In genomic region chr7:44846816-44847508, GRCh38 we compare ENCODE assay signal across 1 cellular context.
A peak's percentile ranks its signal among the peaks of the same experiment; 100 is the strongest.
TF ChIP-seq lines count a peak whose summit lies in the region.

No MANE protein-coding gene starts in this region.

TF ChIP-seq in K562, 482 proteins besides CTCF, POLR2A, EP300 and RAD21 (continues in another document):
- no peak for TF ChIP-seq MCM2 (IDR thresholded peaks at IDR 0.05; ENCODE audit: low read depth)
- no peak for TF ChIP-seq BRF1 (IDR thresholded peaks at IDR 0.05; ENCODE audit: borderline replicate concordance, extremely low read depth, insufficient read length)
- TF ChIP-seq, protein P1, sequence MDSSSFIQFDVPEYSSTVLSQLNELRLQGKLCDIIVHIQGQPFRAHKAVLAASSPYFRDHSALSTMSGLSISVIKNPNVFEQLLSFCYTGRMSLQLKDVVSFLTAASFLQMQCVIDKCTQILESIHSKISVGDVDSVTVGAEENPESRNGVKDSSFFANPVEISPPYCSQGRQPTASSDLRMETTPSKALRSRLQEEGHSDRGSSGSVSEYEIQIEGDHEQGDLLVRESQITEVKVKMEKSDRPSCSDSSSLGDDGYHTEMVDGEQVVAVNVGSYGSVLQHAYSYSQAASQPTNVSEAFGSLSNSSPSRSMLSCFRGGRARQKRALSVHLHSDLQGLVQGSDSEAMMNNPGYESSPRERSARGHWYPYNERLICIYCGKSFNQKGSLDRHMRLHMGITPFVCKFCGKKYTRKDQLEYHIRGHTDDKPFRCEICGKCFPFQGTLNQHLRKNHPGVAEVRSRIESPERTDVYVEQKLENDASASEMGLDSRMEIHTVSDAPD (CRISPR knock-in tag; IDR thresholded peaks at IDR 0.05): no peak
- TF ChIP-seq MTF1 (CRISPR knock-in tag; IDR thresholded peaks at IDR 0.05; ENCODE audit: borderline replicate concordance): no peak
- TF ChIP-seq NFRKB (IDR thresholded peaks at IDR 0.05; ENCODE audit: low read depth): no peak
- TF ChIP-seq NR1H2 (CRISPR knock-in tag; IDR thresholded peaks at IDR 0.05): no peak
- TF ChIP-seq HMG20A (CRISPR knock-in tag; conservative IDR thresholded peaks at IDR 0.05): no peak
- TF ChIP-seq GTF2E2 (tag; IDR thresholded peaks at IDR 0.05): no peak
- no peak for TF ChIP-seq HOXB6 (CRISPR knock-in tag; IDR thresholded peaks at IDR 0.05; ENCODE audit: borderline replicate concordance)
- TF ChIP-seq, protein P2, sequence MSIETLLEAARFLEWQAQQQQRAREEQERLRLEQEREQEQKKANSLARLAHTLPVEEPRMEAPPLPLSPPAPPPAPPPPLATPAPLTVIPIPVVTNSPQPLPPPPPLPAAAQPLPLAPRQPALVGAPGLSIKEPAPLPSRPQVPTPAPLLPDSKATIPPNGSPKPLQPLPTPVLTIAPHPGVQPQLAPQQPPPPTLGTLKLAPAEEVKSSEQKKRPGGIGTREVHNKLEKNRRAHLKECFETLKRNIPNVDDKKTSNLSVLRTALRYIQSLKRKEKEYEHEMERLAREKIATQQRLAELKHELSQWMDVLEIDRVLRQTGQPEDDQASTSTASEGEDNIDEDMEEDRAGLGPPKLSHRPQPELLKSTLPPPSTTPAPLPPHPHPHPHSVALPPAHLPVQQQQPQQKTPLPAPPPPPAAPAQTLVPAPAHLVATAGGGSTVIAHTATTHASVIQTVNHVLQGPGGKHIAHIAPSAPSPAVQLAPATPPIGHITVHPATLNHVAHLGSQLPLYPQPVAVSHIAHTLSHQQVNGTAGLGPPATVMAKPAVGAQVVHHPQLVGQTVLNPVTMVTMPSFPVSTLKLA (conservative IDR thresholded peaks at IDR 0.05): peak; percentile 9 to 42; a peak in 2 of 4 replicates
- no peak for TF ChIP-seq RBM17 (IDR thresholded peaks at IDR 0.05; ENCODE audit: borderline replicate concordance, low read depth, low read length)
- TF ChIP-seq, protein P3, sequence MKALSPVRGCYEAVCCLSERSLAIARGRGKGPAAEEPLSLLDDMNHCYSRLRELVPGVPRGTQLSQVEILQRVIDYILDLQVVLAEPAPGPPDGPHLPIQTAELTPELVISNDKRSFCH (CRISPR knock-in tag; IDR thresholded peaks at IDR 0.05): no peak
- TF ChIP-seq, protein P3 (tag; IDR thresholded peaks at IDR 0.05): peak; percentile 28; the same call in 1 of the 2 replicates
- TF ChIP-seq CEBPG (CRISPR knock-in tag; IDR thresholded peaks at IDR 0.05): no peak
- TF ChIP-seq CEBPG (tag; conservative IDR thresholded peaks at IDR 0.05 in 1 of 2, IDR thresholded peaks at IDR 0.05 in 1 of 2): no peak
- TF ChIP-seq SMARCA5 (IDR thresholded peaks at IDR 0.05): no peak
- TF ChIP-seq, protein P4, sequence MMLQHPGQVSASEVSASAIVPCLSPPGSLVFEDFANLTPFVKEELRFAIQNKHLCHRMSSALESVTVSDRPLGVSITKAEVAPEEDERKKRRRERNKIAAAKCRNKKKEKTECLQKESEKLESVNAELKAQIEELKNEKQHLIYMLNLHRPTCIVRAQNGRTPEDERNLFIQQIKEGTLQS (IDR thresholded peaks at IDR 0.05): no peak
- TF ChIP-seq, protein P4 (CRISPR knock-in tag; conservative IDR thresholded peaks at IDR 0.05): no peak; the same call in 1 of the 2 replicates
- TF ChIP-seq CBFA2T2 (conservative IDR thresholded peaks at IDR 0.05): no peak
- TF ChIP-seq U2AF2 (optimal IDR thresholded peaks at IDR 0.05; ENCODE audit: low read depth, low read length): no peak
- TF ChIP-seq PRMT5 (CRISPR knock-in tag; IDR thresholded peaks at IDR 0.05): no peak
- no peak; the same call in 1 of the 2 replicates for TF ChIP-seq EP400 (IDR thresholded peaks at IDR 0.05)
- TF ChIP-seq, protein P5, sequence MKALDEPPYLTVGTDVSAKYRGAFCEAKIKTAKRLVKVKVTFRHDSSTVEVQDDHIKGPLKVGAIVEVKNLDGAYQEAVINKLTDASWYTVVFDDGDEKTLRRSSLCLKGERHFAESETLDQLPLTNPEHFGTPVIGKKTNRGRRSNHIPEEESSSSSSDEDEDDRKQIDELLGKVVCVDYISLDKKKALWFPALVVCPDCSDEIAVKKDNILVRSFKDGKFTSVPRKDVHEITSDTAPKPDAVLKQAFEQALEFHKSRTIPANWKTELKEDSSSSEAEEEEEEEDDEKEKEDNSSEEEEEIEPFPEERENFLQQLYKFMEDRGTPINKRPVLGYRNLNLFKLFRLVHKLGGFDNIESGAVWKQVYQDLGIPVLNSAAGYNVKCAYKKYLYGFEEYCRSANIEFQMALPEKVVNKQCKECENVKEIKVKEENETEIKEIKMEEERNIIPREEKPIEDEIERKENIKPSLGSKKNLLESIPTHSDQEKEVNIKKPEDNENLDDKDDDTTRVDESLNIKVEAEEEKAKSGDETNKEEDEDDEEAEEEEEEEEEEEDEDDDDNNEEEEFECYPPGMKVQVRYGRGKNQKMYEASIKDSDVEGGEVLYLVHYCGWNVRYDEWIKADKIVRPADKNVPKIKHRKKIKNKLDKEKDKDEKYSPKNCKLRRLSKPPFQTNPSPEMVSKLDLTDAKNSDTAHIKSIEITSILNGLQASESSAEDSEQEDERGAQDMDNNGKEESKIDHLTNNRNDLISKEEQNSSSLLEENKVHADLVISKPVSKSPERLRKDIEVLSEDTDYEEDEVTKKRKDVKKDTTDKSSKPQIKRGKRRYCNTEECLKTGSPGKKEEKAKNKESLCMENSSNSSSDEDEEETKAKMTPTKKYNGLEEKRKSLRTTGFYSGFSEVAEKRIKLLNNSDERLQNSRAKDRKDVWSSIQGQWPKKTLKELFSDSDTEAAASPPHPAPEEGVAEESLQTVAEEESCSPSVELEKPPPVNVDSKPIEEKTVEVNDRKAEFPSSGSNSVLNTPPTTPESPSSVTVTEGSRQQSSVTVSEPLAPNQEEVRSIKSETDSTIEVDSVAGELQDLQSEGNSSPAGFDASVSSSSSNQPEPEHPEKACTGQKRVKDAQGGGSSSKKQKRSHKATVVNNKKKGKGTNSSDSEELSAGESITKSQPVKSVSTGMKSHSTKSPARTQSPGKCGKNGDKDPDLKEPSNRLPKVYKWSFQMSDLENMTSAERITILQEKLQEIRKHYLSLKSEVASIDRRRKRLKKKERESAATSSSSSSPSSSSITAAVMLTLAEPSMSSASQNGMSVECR (CRISPR knock-in tag; IDR thresholded peaks at IDR 0.05): no peak
- TF ChIP-seq POLR3G (IDR thresholded peaks at IDR 0.05; ENCODE audit: extremely low read depth, insufficient read length, insufficient replicate concordance): no peak
- TF ChIP-seq ZZZ3 (IDR thresholded peaks at IDR 0.05): no peak
- TF ChIP-seq ERF (CRISPR knock-in tag; IDR thresholded peaks at IDR 0.05): no peak
- TF ChIP-seq ZNF174 (CRISPR knock-in tag; IDR thresholded peaks at IDR 0.05): no peak
- TF ChIP-seq, protein P6, sequence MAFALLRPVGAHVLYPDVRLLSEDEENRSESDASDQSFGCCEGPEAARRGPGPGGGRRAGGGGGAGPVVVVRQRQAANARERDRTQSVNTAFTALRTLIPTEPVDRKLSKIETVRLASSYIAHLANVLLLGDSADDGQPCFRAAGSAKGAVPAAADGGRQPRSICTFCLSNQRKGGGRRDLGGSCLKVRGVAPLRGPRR (CRISPR knock-in tag; IDR thresholded peaks at IDR 0.05): no peak
- TF ChIP-seq ADNP (tag; IDR thresholded peaks at IDR 0.05): no peak
- TF ChIP-seq E2F3 (CRISPR knock-in tag; IDR thresholded peaks at IDR 0.05): no peak
- no peak for TF ChIP-seq ZNF146 (CRISPR knock-in tag; IDR thresholded peaks at IDR 0.05; ENCODE audit: unreplicated experiment)
- TF ChIP-seq ESRRB (CRISPR knock-in tag; IDR thresholded peaks at IDR 0.05; ENCODE audit: borderline replicate concordance): no peak
- TF ChIP-seq, protein P7, sequence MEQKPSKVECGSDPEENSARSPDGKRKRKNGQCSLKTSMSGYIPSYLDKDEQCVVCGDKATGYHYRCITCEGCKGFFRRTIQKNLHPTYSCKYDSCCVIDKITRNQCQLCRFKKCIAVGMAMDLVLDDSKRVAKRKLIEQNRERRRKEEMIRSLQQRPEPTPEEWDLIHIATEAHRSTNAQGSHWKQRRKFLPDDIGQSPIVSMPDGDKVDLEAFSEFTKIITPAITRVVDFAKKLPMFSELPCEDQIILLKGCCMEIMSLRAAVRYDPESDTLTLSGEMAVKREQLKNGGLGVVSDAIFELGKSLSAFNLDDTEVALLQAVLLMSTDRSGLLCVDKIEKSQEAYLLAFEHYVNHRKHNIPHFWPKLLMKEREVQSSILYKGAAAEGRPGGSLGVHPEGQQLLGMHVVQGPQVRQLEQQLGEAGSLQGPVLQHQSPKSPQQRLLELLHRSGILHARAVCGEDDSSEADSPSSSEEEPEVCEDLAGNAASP (IDR thresholded peaks at IDR 0.05): no peak
- TF ChIP-seq ZNF232 (CRISPR knock-in tag; IDR thresholded peaks at IDR 0.05): no peak
- TF ChIP-seq DPF2 (IDR thresholded peaks at IDR 0.05): no peak
- TF ChIP-seq SIN3A (IDR thresholded peaks at IDR 0.05; ENCODE audit: borderline replicate concordance in 2 of 2, control insufficient read depth in 1 of 2, low read depth in 2 of 2, low read length in 2 of 2): no peak; a peak in 2 of 4 replicates
- no peak for TF ChIP-seq SMC3 (conservative IDR thresholded peaks at IDR 0.05; ENCODE audit: insufficient read depth, low read depth, low read length)
- no peak for TF ChIP-seq ZNF780A (CRISPR knock-in tag; IDR thresholded peaks at IDR 0.05)
- TF ChIP-seq FOXO4 (CRISPR knock-in tag; IDR thresholded peaks at IDR 0.05): no peak
- no peak for TF ChIP-seq ZBTB7A (IDR thresholded peaks at IDR 0.05; ENCODE audit: borderline replicate concordance, control insufficient read depth, low read depth, low read length)
- TF ChIP-seq, protein P8, sequence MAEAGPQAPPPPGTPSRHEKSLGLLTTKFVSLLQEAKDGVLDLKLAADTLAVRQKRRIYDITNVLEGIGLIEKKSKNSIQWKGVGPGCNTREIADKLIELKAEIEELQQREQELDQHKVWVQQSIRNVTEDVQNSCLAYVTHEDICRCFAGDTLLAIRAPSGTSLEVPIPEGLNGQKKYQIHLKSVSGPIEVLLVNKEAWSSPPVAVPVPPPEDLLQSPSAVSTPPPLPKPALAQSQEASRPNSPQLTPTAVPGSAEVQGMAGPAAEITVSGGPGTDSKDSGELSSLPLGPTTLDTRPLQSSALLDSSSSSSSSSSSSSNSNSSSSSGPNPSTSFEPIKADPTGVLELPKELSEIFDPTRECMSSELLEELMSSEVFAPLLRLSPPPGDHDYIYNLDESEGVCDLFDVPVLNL (CRISPR knock-in tag; IDR thresholded peaks at IDR 0.05; ENCODE audit: low read depth): no peak
- no peak for TF ChIP-seq KLF16 (IDR thresholded peaks at IDR 0.05)
- no peak for TF ChIP-seq KLF6 (CRISPR knock-in tag; IDR thresholded peaks at IDR 0.05; ENCODE audit: borderline replicate concordance)
- TF ChIP-seq CC2D1A (IDR thresholded peaks at IDR 0.05): no peak
- no peak for TF ChIP-seq DDX20 (tag; IDR thresholded peaks at IDR 0.05; ENCODE audit: low read depth)
- TF ChIP-seq JUNB (CRISPR knock-in tag; conservative IDR thresholded peaks at IDR 0.05): no peak
- TF ChIP-seq MIER1 (IDR thresholded peaks at IDR 0.05; ENCODE audit: low read depth): peak; percentile 73
- no peak for TF ChIP-seq TCF3 (CRISPR knock-in tag; IDR thresholded peaks at IDR 0.05)
- TF ChIP-seq ZHX1 (conservative IDR thresholded peaks at IDR 0.05; ENCODE audit: low read length): no peak
- no peak for TF ChIP-seq ZNF280B (CRISPR knock-in tag; IDR thresholded peaks at IDR 0.05)
- TF ChIP-seq RB1 (IDR thresholded peaks at IDR 0.05; ENCODE audit: low read depth): no peak
- TF ChIP-seq KAT8 (IDR thresholded peaks at IDR 0.05; ENCODE audit: low read depth): no peak
- TF ChIP-seq TRIM28 (IDR thresholded peaks at IDR 0.05): no peak
- TF ChIP-seq ZFP30 (CRISPR knock-in tag; IDR thresholded peaks at IDR 0.05; ENCODE audit: borderline replicate concordance): no peak
- TF ChIP-seq LEF1 (IDR thresholded peaks at IDR 0.05): peak; percentile 69; the same call in 1 of the 2 replicates
- TF ChIP-seq NUFIP1 (IDR thresholded peaks at IDR 0.05; ENCODE audit: partially characterized antibody): no peak
- no peak for TF ChIP-seq FIP1L1 (IDR thresholded peaks at IDR 0.05; ENCODE audit: low read depth, low read length, poor library complexity, severe bottlenecking)
